1 cellular context compared by ENCODE assay signal in genomic region chr14:96461950-96462798, GRCh38.
TF ChIP-seq lines count a peak whose summit lies in the region.

No MANE protein-coding gene starts in this region.

TF ChIP-seq in HepG2, 621 proteins besides CTCF, POLR2A, EP300 and RAD21 (continued from another document and continues in another):
- TF ChIP-seq KIAA2018 (CRISPR knock-in tag; IDR thresholded peaks at IDR 0.05; ENCODE audit: borderline replicate concordance), result no peak
- no peak for TF ChIP-seq ZSCAN31 (CRISPR knock-in tag; IDR thresholded peaks at IDR 0.05; ENCODE audit: low read depth)
- no peak for TF ChIP-seq NPAS2 (CRISPR knock-in tag; IDR thresholded peaks at IDR 0.05; ENCODE audit: borderline replicate concordance)
- TF ChIP-seq RFX1 (IDR thresholded peaks at IDR 0.05), result no peak
- no peak for TF ChIP-seq ZNF720 (CRISPR knock-in tag; IDR thresholded peaks at IDR 0.05)
- TF ChIP-seq ZNF709 (CRISPR knock-in tag; IDR thresholded peaks at IDR 0.05), result no peak
- TF ChIP-seq ZNF44 (CRISPR knock-in tag; IDR thresholded peaks at IDR 0.05), result peak; percentile 62; the same call in 1 of the 2 replicates
- TF ChIP-seq NR1H2 (CRISPR knock-in tag; IDR thresholded peaks at IDR 0.05; ENCODE audit: borderline replicate concordance, low read depth), result no peak
- TF ChIP-seq MTF2 (CRISPR knock-in tag; IDR thresholded peaks at IDR 0.05; ENCODE audit: borderline replicate concordance), result no peak
- 0 out of 2 replicates have a peak, but pooled peaks have one; percentile 56 for TF ChIP-seq HBP1 (CRISPR knock-in tag; IDR thresholded peaks at IDR 0.05; ENCODE audit: low read depth)
- TF ChIP-seq ZNF770 (CRISPR knock-in tag; IDR thresholded peaks at IDR 0.05), result no peak
- TF ChIP-seq HNRNPUL1 (IDR thresholded peaks at IDR 0.05; ENCODE audit: low read depth, low read length), result no peak
- TF ChIP-seq ZNF484 (CRISPR knock-in tag; IDR thresholded peaks at IDR 0.05; ENCODE audit: borderline replicate concordance, low read depth), result no peak
- TF ChIP-seq ARID2 (CRISPR knock-in tag; IDR thresholded peaks at IDR 0.05; ENCODE audit: borderline replicate concordance), result no peak
- no peak for TF ChIP-seq FOXM1 (CRISPR knock-in tag; IDR thresholded peaks at IDR 0.05)
- TF ChIP-seq REPIN1 (CRISPR knock-in tag; IDR thresholded peaks at IDR 0.05; ENCODE audit: borderline replicate concordance, low read depth), result peak; percentile 48; the same call in 1 of the 2 replicates
- TF ChIP-seq RAD51 (IDR thresholded peaks at IDR 0.05; ENCODE audit: borderline replicate concordance), result peak; percentile 96
- TF ChIP-seq ZKSCAN5 (CRISPR knock-in tag; IDR thresholded peaks at IDR 0.05), result no peak
- no peak for TF ChIP-seq HMGA1 (CRISPR knock-in tag; conservative IDR thresholded peaks at IDR 0.05)
- TF ChIP-seq SRSF4 (IDR thresholded peaks at IDR 0.05; ENCODE audit: low read depth, low read length, poor library complexity, severe bottlenecking), result no peak
- TF ChIP-seq ATF7-NPFF (CRISPR knock-in tag; IDR thresholded peaks at IDR 0.05; ENCODE audit: low read depth), result no peak
- no peak for TF ChIP-seq KDM3A (CRISPR knock-in tag; IDR thresholded peaks at IDR 0.05; ENCODE audit: low read depth)
- no peak for TF ChIP-seq MED13 (CRISPR knock-in tag; IDR thresholded peaks at IDR 0.05)
- TF ChIP-seq, protein P1, sequence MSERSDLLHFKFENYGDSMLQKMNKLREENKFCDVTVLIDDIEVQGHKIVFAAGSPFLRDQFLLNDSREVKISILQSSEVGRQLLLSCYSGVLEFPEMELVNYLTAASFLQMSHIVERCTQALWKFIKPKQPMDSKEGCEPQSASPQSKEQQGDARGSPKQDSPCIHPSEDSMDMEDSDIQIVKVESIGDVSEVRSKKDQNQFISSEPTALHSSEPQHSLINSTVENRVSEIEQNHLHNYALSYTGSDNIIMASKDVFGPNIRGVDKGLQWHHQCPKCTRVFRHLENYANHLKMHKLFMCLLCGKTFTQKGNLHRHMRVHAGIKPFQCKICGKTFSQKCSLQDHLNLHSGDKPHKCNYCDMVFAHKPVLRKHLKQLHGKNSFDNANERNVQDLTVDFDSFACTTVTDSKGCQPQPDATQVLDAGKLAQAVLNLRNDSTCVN (CRISPR knock-in tag; IDR thresholded peaks at IDR 0.05; ENCODE audit: borderline replicate concordance), result no peak
- TF ChIP-seq CSRNP2 (CRISPR knock-in tag; conservative IDR thresholded peaks at IDR 0.05; ENCODE audit: low read depth), result no peak
- TF ChIP-seq, protein P2, sequence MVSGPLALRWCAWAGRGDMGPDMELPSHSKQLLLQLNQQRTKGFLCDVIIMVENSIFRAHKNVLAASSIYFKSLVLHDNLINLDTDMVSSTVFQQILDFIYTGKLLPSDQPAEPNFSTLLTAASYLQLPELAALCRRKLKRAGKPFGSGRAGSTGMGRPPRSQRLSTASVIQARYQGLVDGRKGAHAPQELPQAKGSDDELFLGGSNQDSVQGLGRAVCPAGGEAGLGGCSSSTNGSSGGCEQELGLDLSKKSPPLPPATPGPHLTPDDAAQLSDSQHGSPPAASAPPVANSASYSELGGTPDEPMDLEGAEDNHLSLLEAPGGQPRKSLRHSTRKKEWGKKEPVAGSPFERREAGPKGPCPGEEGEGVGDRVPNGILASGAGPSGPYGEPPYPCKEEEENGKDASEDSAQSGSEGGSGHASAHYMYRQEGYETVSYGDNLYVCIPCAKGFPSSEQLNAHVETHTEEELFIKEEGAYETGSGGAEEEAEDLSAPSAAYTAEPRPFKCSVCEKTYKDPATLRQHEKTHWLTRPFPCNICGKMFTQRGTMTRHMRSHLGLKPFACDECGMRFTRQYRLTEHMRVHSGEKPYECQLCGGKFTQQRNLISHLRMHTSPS (CRISPR knock-in tag; IDR thresholded peaks at IDR 0.05; ENCODE audit: low read depth), result no peak
- TF ChIP-seq ATF1 (CRISPR knock-in tag; IDR thresholded peaks at IDR 0.05), result no peak
- TF ChIP-seq LCORL (IDR thresholded peaks at IDR 0.05), result peak; percentile 77
- peak; percentile 68; the same call in 1 of the 2 replicates for TF ChIP-seq LCORL (CRISPR knock-in tag; IDR thresholded peaks at IDR 0.05)
- TF ChIP-seq NFE2L1 (CRISPR knock-in tag; IDR thresholded peaks at IDR 0.05; ENCODE audit: borderline replicate concordance), result no peak
- TF ChIP-seq, protein P3, sequence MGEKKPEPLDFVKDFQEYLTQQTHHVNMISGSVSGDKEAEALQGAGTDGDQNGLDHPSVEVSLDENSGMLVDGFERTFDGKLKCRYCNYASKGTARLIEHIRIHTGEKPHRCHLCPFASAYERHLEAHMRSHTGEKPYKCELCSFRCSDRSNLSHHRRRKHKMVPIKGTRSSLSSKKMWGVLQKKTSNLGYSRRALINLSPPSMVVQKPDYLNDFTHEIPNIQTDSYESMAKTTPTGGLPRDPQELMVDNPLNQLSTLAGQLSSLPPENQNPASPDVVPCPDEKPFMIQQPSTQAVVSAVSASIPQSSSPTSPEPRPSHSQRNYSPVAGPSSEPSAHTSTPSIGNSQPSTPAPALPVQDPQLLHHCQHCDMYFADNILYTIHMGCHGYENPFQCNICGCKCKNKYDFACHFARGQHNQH (CRISPR knock-in tag; IDR thresholded peaks at IDR 0.05), result peak; percentile 56; the same call in 1 of the 2 replicates
- no peak for TF ChIP-seq ZNF784 (CRISPR knock-in tag; IDR thresholded peaks at IDR 0.05; ENCODE audit: borderline replicate concordance)
- no peak for TF ChIP-seq ZNF451 (CRISPR knock-in tag; IDR thresholded peaks at IDR 0.05)
- no peak for TF ChIP-seq ZBTB44 (CRISPR knock-in tag; IDR thresholded peaks at IDR 0.05)
- TF ChIP-seq SALL2 (CRISPR knock-in tag; IDR thresholded peaks at IDR 0.05), result 0 out of 2 replicates have a peak, but pooled peaks have one; percentile 29
- no peak for TF ChIP-seq NR3C1 (CRISPR knock-in tag; IDR thresholded peaks at IDR 0.05)
- peak; percentile 61 for TF ChIP-seq ZFY (CRISPR knock-in tag; IDR thresholded peaks at IDR 0.05)
- no peak for TF ChIP-seq CENPT (CRISPR knock-in tag; IDR thresholded peaks at IDR 0.05; ENCODE audit: low read depth)
- peak; percentile 99 for TF ChIP-seq HNF4A (CRISPR knock-in tag; IDR thresholded peaks at IDR 0.05)
- no peak for TF ChIP-seq GTF3A (CRISPR knock-in tag; conservative IDR thresholded peaks at IDR 0.05)
- peak; percentile 88 for TF ChIP-seq NCOA2 (CRISPR knock-in tag; IDR thresholded peaks at IDR 0.05)
- TF ChIP-seq CBX2 (IDR thresholded peaks at IDR 0.05; ENCODE audit: low read depth, low read length), result no peak
- no peak for TF ChIP-seq CBX2 (CRISPR knock-in tag; IDR thresholded peaks at IDR 0.05; ENCODE audit: low read depth)
- TF ChIP-seq NKX3-1 (CRISPR knock-in tag; IDR thresholded peaks at IDR 0.05), result no peak
- TF ChIP-seq ZNF672 (CRISPR knock-in tag; IDR thresholded peaks at IDR 0.05), result no peak
- TF ChIP-seq U2AF1 (optimal IDR thresholded peaks at IDR 0.05; ENCODE audit: low read depth, low read length), result no peak
